27 cellular contexts compared by ENCODE assay signal in genomic region chr5:101176605-101177004, GRCh38.
"Had no signal": no experiment of that assay in that cellular context is flagged by ENCODE, and none has a peak within 500 bp of the region (broad histone marks: within the 10 kb centered on the region; RNA-seq: fewer than 3 reads in every experiment).

No MANE protein-coding gene starts in this region.

- H2AFZ ChIP-seq: hepatocyte had no signal

- ATAC-seq: esophagus mucosa, gastrocnemius medialis, heart left ventricle, left lung, left ventricle myocardium superior, lower lobe of right lung, mucosa of descending colon had no signal

- H3K79me2 ChIP-seq: hepatocyte had no signal

- DNase-seq: dermis blood vessel endothelial cell; dorsolateral prefrontal cortex; effector CD4-positive, alpha-beta T cell; effector memory CD4-positive, alpha-beta T cell; esophagus squamous epithelium; foreskin fibroblast; foreskin melanocyte; gastrocnemius medialis; hypothalamus; immature natural killer cell; islet precursor cell; kidney; kidney glomerular epithelial cell; left ventricle myocardium superior; lower lobe of right lung; mesenchymal stem cell; mucosa of descending colon; naive B cell had no signal

- H3K36me3 ChIP-seq: esophagus squamous epithelium, gastrocnemius medialis, heart left ventricle, left lung, lower lobe of right lung had no signal

- H3K36me3 Mint-ChIP-seq: immature natural killer cell, mesothelial cell of epicardium, naive B cell had no signal

- H3K27me3 ChIP-seq: dorsolateral prefrontal cortex, esophagus squamous epithelium, gastrocnemius medialis, heart left ventricle, hepatocyte, left lung had no signal

- H3K4me1 Mint-ChIP-seq: immature natural killer cell, mesothelial cell of epicardium, naive B cell had no signal

- H3K4me2 ChIP-seq: hepatocyte had no signal

- H3K27ac Mint-ChIP-seq: immature natural killer cell, mesothelial cell of epicardium had no signal

- H3K4me3 ChIP-seq: coronary artery, dorsolateral prefrontal cortex, esophagus squamous epithelium, gastrocnemius medialis, heart left ventricle, hepatocyte, left lung, lower lobe of right lung, mucosa of descending colon had no signal

- H3K4me3 Mint-ChIP-seq: immature natural killer cell, mesothelial cell of epicardium had no signal

- H3K4me1 ChIP-seq: esophagus squamous epithelium, gastrocnemius medialis, heart left ventricle, left lung, lower lobe of right lung had no signal

- H3K27me3 Mint-ChIP-seq: naive B cell had no signal

- H3K27ac ChIP-seq: coronary artery, dorsolateral prefrontal cortex, epithelial cell of prostate, esophagus squamous epithelium, gastrocnemius medialis, heart left ventricle, hepatocyte, left lung, lower lobe of right lung had no signal

- FAIRE-seq: colon, endometrium, kidney had no signal

- H3K9me3 ChIP-seq: esophagus squamous epithelium, gastrocnemius medialis had no signal
